ENCODE assay signal across 8 cellular contexts in genomic region chr10:100528123-100528884, GRCh38. TPM values are rescaled to one million over a fixed set of nuclear protein-coding genes. Genes with fewer than 3 reads are reported as not detected.
DNase-seq lines count a peak whose midpoint lies in the region; ATAC-seq, FAIRE-seq and TF ChIP-seq lines count a peak whose summit lies in the region.

No MANE protein-coding gene starts in this region.

- no peaks in the 10 kb centered on the region for H3K27me3 Mint-ChIP-seq in nephron (ENCODE audit: low read depth)

- H3K36me3 ChIP-seq in BLaER1 treated with 17β-estradiol and CSF1 and Interleukin-3, amounts not matched to agents 10 nM and 100 nM: peaks cover 42 to 50% (median 47%) of the 10 kb centered on the region in 11 experiments
- peaks cover 30% of the 10 kb centered on the region for H3K36me3 ChIP-seq in Karpas-422 (ENCODE audit: insufficient read depth, low read length)

- peak overlapping the region; percentile 78 to 97 (median 89) for H3K4me3 ChIP-seq in BLaER1 treated with 17β-estradiol and CSF1 and Interleukin-3, amounts not matched to agents 10 nM and 100 nM
- peak overlapping the region; percentile 85 for H3K4me3 ChIP-seq in Karpas-422 (ENCODE audit: low read length)
- peak overlapping the region; percentile 81 for H3K4me3 ChIP-seq in choroid plexus epithelial cell (ENCODE audit: low read depth, low read length)

- peaks cover 16% of the 10 kb centered on the region for H3K4me1 Mint-ChIP-seq in nephron

- H3K27me3 ChIP-seq in BLaER1 treated with 17β-estradiol and CSF1 and Interleukin-3, amounts not matched to agents 10 nM and 100 nM: no peaks in the 10 kb centered on the region
- H3K27me3 ChIP-seq in Karpas-422 (ENCODE audit: low read length): no peaks in the 10 kb centered on the region

- H3K79me2 ChIP-seq in Karpas-422 (ENCODE audit: low read length): peaks cover 37% of the 10 kb centered on the region

- peaks cover 19 to 31% (median 23%) of the 10 kb centered on the region in 10 experiments for H3K4me1 ChIP-seq in BLaER1 treated with 17β-estradiol and CSF1 and Interleukin-3, amounts not matched to agents 10 nM and 100 nM
- H3K4me1 ChIP-seq in Karpas-422 (ENCODE audit: low read length): peaks cover 18% of the 10 kb centered on the region

- peaks cover 0 to 38% (median 11%) of the 10 kb centered on the region in 11 experiments; a peak in 14 of 22 replicates for H4K20me1 ChIP-seq in BLaER1 treated with 17β-estradiol and CSF1 and Interleukin-3, amounts not matched to agents 10 nM and 100 nM
- no peaks in the 10 kb centered on the region for H4K20me1 ChIP-seq in Karpas-422 (ENCODE audit: insufficient read depth, low read depth, low read length)

- TF ChIP-seq CTCF in choroid plexus epithelial cell (conservative IDR thresholded peaks at IDR 0.05; ENCODE audit: low read depth, low read length): no peak
- no peak for TF ChIP-seq CTCF in nephron (IDR thresholded peaks at IDR 0.05; ENCODE audit: unreplicated experiment in 3 of 3)

- H3K27ac Mint-ChIP-seq in nephron: peak overlapping the region in 2 of 3 experiments; percentile 27 to 31

- H3K9me3 Mint-ChIP-seq in nephron: no peaks in the 10 kb centered on the region

- no peak for FAIRE-seq in urothelium cell line (lab: Jason Lieb, UNC)

- H3K4me2 ChIP-seq in BLaER1 treated with 17β-estradiol and CSF1 and Interleukin-3, amounts not matched to agents 10 nM and 100 nM: peak overlapping the region; percentile 79 to 99 (median 91)
- peak overlapping the region; percentile 86 for H3K4me2 ChIP-seq in Karpas-422 (ENCODE audit: low read depth, low read length, poor library complexity, severe bottlenecking)

- H3K9me3 ChIP-seq in BLaER1 treated with 17β-estradiol and CSF1 and Interleukin-3, amounts not matched to agents 10 nM and 100 nM (replicated peaks in 1 of 11): peaks cover 0 to 14% (median 7%) of the 10 kb centered on the region in 11 experiments; a peak in 13 of 22 replicates
- no peaks in the 10 kb centered on the region for H3K9me3 ChIP-seq in Karpas-422 (ENCODE audit: low read length)

- ATAC-seq in GM18867 (IDR thresholded peaks at IDR 0.05; ENCODE audit: unreplicated experiment): no peak

- H3K9ac ChIP-seq in BLaER1 treated with 17β-estradiol and CSF1 and Interleukin-3, amounts not matched to agents 10 nM and 100 nM: peak overlapping the region; percentile 82 to 94 (median 91); a peak in 20 of 22 replicates
- H3K9ac ChIP-seq in Karpas-422 (ENCODE audit: low read length): peak overlapping the region; percentile 89

- no peaks in the 10 kb centered on the region for H3K9me2 ChIP-seq in Karpas-422 (replicated peaks; ENCODE audit: insufficient read depth, low read length)

- DNase-seq in Karpas-422: no peak
- DNase-seq in choroid plexus epithelial cell (ENCODE audit: low read depth): no peak
- no peak for DNase-seq in COR-L47 (lab: John Stamatoyannopoulos, UW)
- no peak for DNase-seq in urothelium cell line (ENCODE audit: low spot score)
- DNase-seq in NCI-H187 (lab: John Stamatoyannopoulos, UW): no peak

- no peak overlapping the region for H2AFZ ChIP-seq in Karpas-422 (ENCODE audit: low read length)

- peak overlapping the region; percentile 99 to 100 (median 99) for H3K4me3 Mint-ChIP-seq in nephron

- H3K36me3 Mint-ChIP-seq in nephron (ENCODE audit: low read depth): peaks cover 34% of the 10 kb centered on the region

- peak overlapping the region in 10 of 11 experiments; percentile 71 to 93 (median 86); a peak in 20 of 22 replicates for H3K27ac ChIP-seq in BLaER1 treated with 17β-estradiol and CSF1 and Interleukin-3, amounts not matched to agents 10 nM and 100 nM
- H3K27ac ChIP-seq in Karpas-422 (ENCODE audit: low read length): peak overlapping the region; percentile 68

RNA-seq across cellular contexts. Expression of gene NDUFB8, which starts 1.4 kb away (rescaled TPM):
- 267 and 500 TPM in 2 replicates for total RNA-seq in Karpas-422 (2014; rRNA removed; shearing (Covaris generic); ENCODE audit: low replicate concordance)

RNA-seq across cellular contexts. Expression of gene HIF1AN, which starts 7.4 kb away (rescaled TPM):
- 14.8 and 19.2 TPM in 2 replicates for total RNA-seq in Karpas-422 (2014; rRNA removed; shearing (Covaris generic); ENCODE audit: low replicate concordance)

RNA-seq across cellular contexts. Expression of gene SEC31B, which starts 8.6 kb away (rescaled TPM):
- total RNA-seq in Karpas-422 (2014; rRNA removed; shearing (Covaris generic); ENCODE audit: low replicate concordance): 23.6 and 26.6 TPM in 2 replicates
